Comparison of ENCODE assay signal across 25 cellular contexts in genomic region chrX:23079347-23079746, GRCh38.
"Had no signal": no experiment of that assay in that cellular context is flagged by ENCODE, and none has a peak within 500 bp of the region (broad histone marks: within the 10 kb centered on the region; RNA-seq: fewer than 3 reads in every experiment).

No MANE protein-coding gene starts in this region.

- H3K4me1 ChIP-seq: esophagus muscularis mucosa, gastrocnemius medialis, stomach, suprapubic skin, tibial nerve had no signal

- DNase-seq: activated CD4-positive, alpha-beta T cell treated with anti-CD3 and anti-CD28 coated beads for 1 hour; activated CD4-positive, alpha-beta T cell treated with anti-CD3 and anti-CD28 coated beads, Interleukin-2, amount 50 U/mL, for 1 hour; activated CD8-positive, alpha-beta T cell treated with anti-CD3 and anti-CD28 coated beads, Interleukin-2, amount 10 ng/mL, durations not matched to agents 7 days and 5 days; activated gamma-delta T cell; activated naive CD4-positive, alpha-beta T cell treated with anti-CD3 and anti-CD28 coated beads, Interleukin-2, amount 50 U/mL, for 16 hours; activated naive CD8-positive, alpha-beta T cell treated with anti-CD3 and anti-CD28 coated beads, Interleukin-2, amount 50 U/mL, for 24 hours; dermis blood vessel endothelial cell; effector CD8-positive, alpha-beta T cell; gastrocnemius medialis; head of caudate nucleus; left cardiac atrium; mesenchymal stem cell; mucosa of descending colon; naive B cell; occipital lobe; posterior cingulate gyrus; small intestine; stimulated activated CD4-positive, alpha-beta T cell treated with anti-CD3 and anti-CD28 coated beads, Interleukin-15, amount 100 ng/mL, for 24 hours; stomach had no signal

- H3K27ac ChIP-seq: esophagus muscularis mucosa, gastrocnemius medialis, stomach, suprapubic skin, tibial nerve had no signal

- H3K27ac Mint-ChIP-seq: activated CD8-positive, alpha-beta T cell treated with anti-CD3 and anti-CD28 coated beads, Interleukin-2, amount 10 ng/mL, durations not matched to agents 7 days and 5 days; activated naive CD8-positive, alpha-beta T cell treated with anti-CD3 and anti-CD28 coated beads, Interleukin-2, amount 50 U/mL, for 24 hours; activated T-helper 1 cell treated with anti-CD3 and anti-CD28 coated beads, Interleukin-12 subunit alpha, Interleukin-12 subunit beta, Interleukin-2, Interleukin-4 antibody, amounts not matched to agents 30 ng/mL and 10 ng/mL and 1 ng/mL, durations not matched to agents 14 hours and 24 hours and 36 hours; stimulated activated memory B cell treated with anti-CD40 and anti-IgM and Interleukin-4, amounts not matched to agents 10 μg/mL and 1 μg/mL and 100 μg/mL, for 72 hours had no signal

- ATAC-seq: activated CD8-positive, alpha-beta T cell treated with anti-CD3 and anti-CD28 coated beads, Interleukin-2, amount 10 ng/mL, durations not matched to agents 7 days and 5 days; activated naive CD8-positive, alpha-beta T cell treated with anti-CD3 and anti-CD28 coated beads, Interleukin-2, amount 50 U/mL, for 24 hours; gastrocnemius medialis; left cardiac atrium; mucosa of descending colon; sciatic nerve; stimulated activated memory B cell treated with anti-CD40 and anti-IgM and Interleukin-4, amounts not matched to agents 10 μg/mL and 1 μg/mL and 100 μg/mL, for 72 hours had no signal

- H3K36me3 Mint-ChIP-seq: naive B cell; stimulated activated memory B cell treated with anti-CD40 and anti-IgM and Interleukin-4, amounts not matched to agents 10 μg/mL and 1 μg/mL and 100 μg/mL, for 72 hours had no signal

- H3K9me3 Mint-ChIP-seq: activated naive CD8-positive, alpha-beta T cell treated with anti-CD3 and anti-CD28 coated beads, Interleukin-2, amount 50 U/mL, for 24 hours; activated T-helper 1 cell treated with anti-CD3 and anti-CD28 coated beads, Interleukin-12 subunit alpha, Interleukin-12 subunit beta, Interleukin-2, Interleukin-4 antibody, amounts not matched to agents 30 ng/mL and 10 ng/mL and 1 ng/mL, durations not matched to agents 14 hours and 24 hours and 36 hours; stimulated activated memory B cell treated with anti-CD40 and anti-IgM and Interleukin-4, amounts not matched to agents 10 μg/mL and 1 μg/mL and 100 μg/mL, for 72 hours had no signal

- H3K36me3 ChIP-seq: esophagus muscularis mucosa, gastrocnemius medialis, stomach, suprapubic skin, tibial nerve had no signal

- H3K4me3 ChIP-seq: esophagus muscularis mucosa, gastrocnemius medialis, mucosa of descending colon, stomach, suprapubic skin, tibial nerve had no signal

- H3K4me1 Mint-ChIP-seq: activated naive CD8-positive, alpha-beta T cell treated with anti-CD3 and anti-CD28 coated beads, Interleukin-2, amount 50 U/mL, for 24 hours; naive B cell; stimulated activated memory B cell treated with anti-CD40 and anti-IgM and Interleukin-4, amounts not matched to agents 10 μg/mL and 1 μg/mL and 100 μg/mL, for 72 hours had no signal

- H3K4me3 Mint-ChIP-seq: activated CD8-positive, alpha-beta T cell treated with anti-CD3 and anti-CD28 coated beads, Interleukin-2, amount 10 ng/mL, durations not matched to agents 7 days and 5 days; activated naive CD8-positive, alpha-beta T cell treated with anti-CD3 and anti-CD28 coated beads, Interleukin-2, amount 50 U/mL, for 24 hours; activated T-helper 1 cell treated with anti-CD3 and anti-CD28 coated beads, Interleukin-12 subunit alpha, Interleukin-12 subunit beta, Interleukin-2, Interleukin-4 antibody, amounts not matched to agents 30 ng/mL and 10 ng/mL and 1 ng/mL, durations not matched to agents 14 hours and 24 hours and 36 hours; naive B cell; stimulated activated memory B cell treated with anti-CD40 and anti-IgM and Interleukin-4, amounts not matched to agents 10 μg/mL and 1 μg/mL and 100 μg/mL, for 72 hours had no signal

- H3K27me3 ChIP-seq: esophagus muscularis mucosa, gastrocnemius medialis, stomach, suprapubic skin, tibial nerve had no signal

- H3K9me3 ChIP-seq: esophagus muscularis mucosa, gastrocnemius medialis, mucosa of descending colon, stomach, suprapubic skin, tibial nerve had no signal

- H3K27me3 Mint-ChIP-seq: activated naive CD8-positive, alpha-beta T cell treated with anti-CD3 and anti-CD28 coated beads, Interleukin-2, amount 50 U/mL, for 24 hours; stimulated activated memory B cell treated with anti-CD40 and anti-IgM and Interleukin-4, amounts not matched to agents 10 μg/mL and 1 μg/mL and 100 μg/mL, for 72 hours had no signal
